In genomic region chr14:24310666-24311604, GRCh38 we compare ENCODE assay signal across 8 cellular contexts. TPM values are rescaled to one million over a fixed set of nuclear protein-coding genes. Genes with fewer than 3 reads are reported as not detected.
DNase-seq lines count a peak whose midpoint lies in the region; ATAC-seq and TF ChIP-seq lines count a peak whose summit lies in the region.

Gene LTB4R (plus strand): TSS chr14:24311502. CDS start chr14:24315652, 4,150 bp downstream.

- H3K4me3 ChIP-seq in Karpas-422 (ENCODE audit: low read length): peak within 1 kb of the TSS; percentile 64
- H3K4me3 ChIP-seq in mucosa of descending colon: peak within 1 kb of the TSS; percentile 11
- peak within 1 kb of the TSS; percentile 67 to 79 for H3K4me3 ChIP-seq in stomach smooth muscle (ENCODE audit: low read length in 2 of 2)

- H3K9ac ChIP-seq in Karpas-422 (ENCODE audit: low read length) (peak within 1 kb of the TSS; percentile 74), stomach smooth muscle (ENCODE audit: low read length in 2 of 2) (peak within 1 kb of the TSS; percentile 61 to 71)

- ATAC-seq in GM21423 (IDR thresholded peaks at IDR 0.05; ENCODE audit: unreplicated experiment) (peak; percentile 57), mucosa of descending colon (peak; percentile 77)

- H2AFZ ChIP-seq in Karpas-422 (ENCODE audit: low read length): no peak within 1 kb of the TSS

- peak within 1 kb of the TSS; percentile 84 for H3K27ac Mint-ChIP-seq in activated CD4-positive, alpha-beta memory T cell treated with anti-CD3 and anti-CD28 coated beads for 36 hours

- no peaks in the 10 kb centered on the region for H3K9me2 ChIP-seq in Karpas-422 (replicated peaks; ENCODE audit: insufficient read depth, low read length)

- DNase-seq in DMS79 (lab: John Stamatoyannopoulos, UW) (peak; percentile 72), Karpas-422 (peak; percentile 83), mucosa of descending colon (peak; percentile 74 to 88 (median 88)), amniotic stem cell (lab: John Stamatoyannopoulos, UW) (no peak)
- peak; percentile 81 for DNase-seq in activated CD4-positive, alpha-beta memory T cell treated with anti-CD3 and anti-CD28 coated beads for 36 hours
- DNase-seq in effector CD8-positive, alpha-beta T cell (lab: John Stamatoyannopoulos, UW): peak; percentile 37

- peaks cover 10% of the 10 kb centered on the region; the same call in 1 of the 2 replicates for H3K79me2 ChIP-seq in Karpas-422 (ENCODE audit: low read length)

- H3K36me3 Mint-ChIP-seq in activated CD4-positive, alpha-beta memory T cell treated with anti-CD3 and anti-CD28 coated beads for 36 hours: peaks cover 26% of the 10 kb centered on the region

- peaks cover 17% of the 10 kb centered on the region; the same call in 1 of the 2 replicates for H3K36me3 ChIP-seq in Karpas-422 (ENCODE audit: insufficient read depth, low read length)
- H3K36me3 ChIP-seq in mucosa of descending colon (ENCODE audit: low read depth): no peaks in the 10 kb centered on the region
- peaks cover 9 to 15% of the 10 kb centered on the region in 2 donors for H3K36me3 ChIP-seq in stomach smooth muscle (ENCODE audit: control insufficient read depth in 2 of 2, insufficient read depth in 2 of 2, low read length in 2 of 2)

- POLR2A ChIA-PET in activated CD4-positive, alpha-beta memory T cell treated with anti-CD3 and anti-CD28 coated beads for 36 hours (lab: Charles Lee): interaction anchor here (0.6 to 4.6 kb wide), 12 partner anchors 11 to 230 kb away, joined by 3 to 17 read pairs (median 4); partner anchors contain the start of genes CBLN3, DHRS1, KHNYN and NOP9

- no peaks in the 10 kb centered on the region for H3K27me3 ChIP-seq in Karpas-422 (ENCODE audit: low read length)
- H3K27me3 ChIP-seq in stomach smooth muscle (ENCODE audit: control insufficient read depth in 1 of 2, insufficient read depth in 2 of 2, low read length in 2 of 2): peaks cover 4 to 7% of the 10 kb centered on the region in 2 donors

- H4K20me1 ChIP-seq in Karpas-422 (ENCODE audit: insufficient read depth, low read depth, low read length): no peaks in the 10 kb centered on the region; the same call in 1 of the 2 replicates

- H3K9me3 ChIP-seq in Karpas-422 (ENCODE audit: low read length) (no peaks in the 10 kb centered on the region), mucosa of descending colon (no peaks in the 10 kb centered on the region), stomach smooth muscle (ENCODE audit: control insufficient read depth in 2 of 2, low read length in 2 of 2) (no peaks in the 10 kb centered on the region)

- TF ChIP-seq CTCF in mucosa of descending colon (IDR thresholded peaks at IDR 0.05): peak; percentile 33

- H3K4me1 ChIP-seq in Karpas-422 (ENCODE audit: low read length) (peaks cover 29% of the 10 kb centered on the region), mucosa of descending colon (ENCODE audit: low read depth) (peaks cover 57% of the 10 kb centered on the region), stomach smooth muscle (ENCODE audit: control insufficient read depth, insufficient read depth, low read length) (peaks cover 25% of the 10 kb centered on the region)

- H3K4me2 ChIP-seq in Karpas-422 (ENCODE audit: low read depth, low read length, poor library complexity, severe bottlenecking): peak within 1 kb of the TSS; percentile 67

- peak within 1 kb of the TSS; percentile 79 for H3K4me3 Mint-ChIP-seq in activated CD4-positive, alpha-beta memory T cell treated with anti-CD3 and anti-CD28 coated beads for 36 hours

- H3K27ac ChIP-seq in Karpas-422 (ENCODE audit: low read length): peak within 1 kb of the TSS; percentile 33
- H3K27ac ChIP-seq in stomach smooth muscle (ENCODE audit: low read length): peak within 1 kb of the TSS; percentile 58

- H3K9me3 Mint-ChIP-seq in activated CD4-positive, alpha-beta memory T cell treated with anti-CD3 and anti-CD28 coated beads for 36 hours: no peaks in the 10 kb centered on the region

- intact Hi-C loops in activated CD4-positive, alpha-beta memory T cell treated with anti-CD3 and anti-CD28 coated beads for 36 hours (cut with micrococcal nuclease): loop anchor here (1.0 to 5.0 kb wide), 5 partner anchors 22 to 259 kb away; partner anchors contain the start of genes CARMIL3, RABGGTA and TINF2
- intact Hi-C loops in mucosa of descending colon (cut with DNase I, micrococcal nuclease): no loop called here

- H3K4me1 Mint-ChIP-seq in activated CD4-positive, alpha-beta memory T cell treated with anti-CD3 and anti-CD28 coated beads for 36 hours (ENCODE audit: low read depth): peaks cover 69% of the 10 kb centered on the region

- H3K27me3 Mint-ChIP-seq in activated CD4-positive, alpha-beta memory T cell treated with anti-CD3 and anti-CD28 coated beads for 36 hours: no peaks in the 10 kb centered on the region

- CTCF ChIA-PET in activated CD4-positive, alpha-beta memory T cell treated with anti-CD3 and anti-CD28 coated beads for 36 hours (lab: Charles Lee): interaction anchor here (0.8 to 9.9 kb wide), 21 partner anchors 8 to 150 kb away, joined by 3 to 235 read pairs (median 6); partner anchors contain the start of genes ADCY4, CBLN3, CHMP4A and DHRS1

RNA-seq across cellular contexts. Expression of gene LTB4R, which starts in this region (rescaled TPM):
- 26.6 and 29.6 TPM in 2 replicates for total RNA-seq in Karpas-422 (2014; rRNA removed; shearing (Covaris generic); ENCODE audit: low replicate concordance)
- 10 to 100 TPM; 15.4 to 16.7 TPM for total RNA-seq in activated CD4-positive, alpha-beta memory T cell treated with anti-CD3 and anti-CD28 coated beads for 36 hours
- total RNA-seq in mucosa of descending colon: 1 to 10 TPM; 3.4 to 6.1 (median 3.8) TPM

Comparison
In these comparisons a context has a peak if more than half of its experiments do, and no peak if none do; other contexts are left out.
1. H3K4me3 ChIP-seq: peak in every context shown above with its lines; median percentile 73 in stomach smooth muscle; 64 in Karpas-422; 11 in mucosa of descending colon.